In genomic region chr7:122310119-122311021, GRCh38 we compare ENCODE assay signal across 10 cellular contexts. TPM values are rescaled to one million over a fixed set of nuclear protein-coding genes. Genes with fewer than 3 reads are reported as not detected.
DNase-seq lines count a peak whose midpoint lies in the region; ATAC-seq, FAIRE-seq and TF ChIP-seq lines count a peak whose summit lies in the region.
"Had no signal": no experiment of that assay in that cellular context is flagged by ENCODE, and none has a peak within 500 bp of the region (broad histone marks: within the 10 kb centered on the region; RNA-seq: fewer than 3 reads in every experiment).

No MANE protein-coding gene starts in this region.

- H4K20me1 ChIP-seq in Karpas-422 (ENCODE audit: insufficient read depth, low read depth, low read length) = no peaks in the 10 kb centered on the region

- H3K27ac ChIP-seq in brain microvascular endothelial cell = no peak overlapping the region
- no peak overlapping the region for H3K27ac ChIP-seq in lung (ENCODE audit: low read depth in 1 of 2, low read length in 1 of 2)
- no peak overlapping the region for H3K27ac ChIP-seq in urinary bladder (ENCODE audit: low read depth)
- no peak overlapping the region for H3K27ac ChIP-seq in Karpas-422 (ENCODE audit: low read length)
- H3K27ac ChIP-seq: epithelial cell of prostate had no signal

- H3K4me3 ChIP-seq in brain microvascular endothelial cell (ENCODE audit: low read depth, low read length) = peak overlapping the region; percentile 29
- H3K4me3 ChIP-seq in lung = peak overlapping the region; percentile 15
- peak overlapping the region; percentile 37 for H3K4me3 ChIP-seq in urinary bladder (ENCODE audit: low read depth, low read length)
- H3K4me3 ChIP-seq in Karpas-422 (ENCODE audit: low read length) = no peak overlapping the region

- 2 to 4% methylated on average over 60 to 61 of the region's 61 CpGs for WGBS in lung, 2 donors
- 3% methylated on average over 61 of the region's 61 CpGs for WGBS in urinary bladder

- H3K4me1 Mint-ChIP-seq in T-helper 1 cell treated with Interleukin-12 subunit alpha and Interleukin-12 subunit beta and Interleukin-4 antibody, amounts not matched to agents 30 μg/mL and 1 μg/mL, for 36 hours (ENCODE audit: low read depth) = peaks cover 3% of the 10 kb centered on the region

- no peak overlapping the region for H3K4me2 ChIP-seq in Karpas-422 (ENCODE audit: low read depth, low read length, poor library complexity, severe bottlenecking)

- H3K36me3 Mint-ChIP-seq in T-helper 1 cell treated with Interleukin-12 subunit alpha and Interleukin-12 subunit beta and Interleukin-4 antibody, amounts not matched to agents 30 μg/mL and 1 μg/mL, for 36 hours (ENCODE audit: low read depth) = no peaks in the 10 kb centered on the region

- H3K27ac Mint-ChIP-seq in T-helper 1 cell treated with Interleukin-12 subunit alpha and Interleukin-12 subunit beta and Interleukin-4 antibody, amounts not matched to agents 30 μg/mL and 1 μg/mL, for 36 hours = peak overlapping the region; percentile 22
- H3K27ac Mint-ChIP-seq: stimulated activated naive CD8-positive, alpha-beta T cell treated with anti-CD3 and anti-CD28 coated beads, Interleukin-15, Interleukin-2, amounts not matched to agents 100 ng/mL and 50 ng/mL, for 24 hours had no signal

- no peaks in the 10 kb centered on the region for H3K9me2 ChIP-seq in Karpas-422 (replicated peaks; ENCODE audit: insufficient read depth, low read length)

- H2AFZ ChIP-seq in Karpas-422 (ENCODE audit: low read length) = no peak overlapping the region

- in situ Hi-C loops in brain microvascular endothelial cell (cut with HindIII; ENCODE audit: low pct_ligation_motif_present, low sequenced_read_pairs) = no loop called here

- H3K27me3 ChIP-seq in brain microvascular endothelial cell (replicated peaks) = peaks cover 94% of the 10 kb centered on the region
- H3K27me3 ChIP-seq in lung (ENCODE audit: control insufficient read depth, insufficient read depth) = peaks cover 22% of the 10 kb centered on the region
- no peaks in the 10 kb centered on the region for H3K27me3 ChIP-seq in Karpas-422 (ENCODE audit: low read length)

- H3K4me3 Mint-ChIP-seq in T-helper 1 cell treated with Interleukin-12 subunit alpha and Interleukin-12 subunit beta and Interleukin-4 antibody, amounts not matched to agents 30 μg/mL and 1 μg/mL, for 36 hours = no peak overlapping the region
- H3K4me3 Mint-ChIP-seq: stimulated activated naive CD8-positive, alpha-beta T cell treated with anti-CD3 and anti-CD28 coated beads, Interleukin-15, Interleukin-2, amounts not matched to agents 100 ng/mL and 50 ng/mL, for 24 hours had no signal

- H3K9me3 Mint-ChIP-seq in T-helper 1 cell treated with Interleukin-12 subunit alpha and Interleukin-12 subunit beta and Interleukin-4 antibody, amounts not matched to agents 30 μg/mL and 1 μg/mL, for 36 hours = peaks cover 4% of the 10 kb centered on the region

- H3K9ac ChIP-seq in Karpas-422 (ENCODE audit: low read length) = no peak overlapping the region

- FAIRE-seq in frontal cortex (lab: Jason Lieb, UNC) = no peak

- TF ChIP-seq CTCF in brain microvascular endothelial cell (IDR thresholded peaks at IDR 0.05; ENCODE audit: low read depth, low read length, missing control alignments) (no peak), lung (IDR thresholded peaks at IDR 0.05; ENCODE audit: control extremely low read depth, extremely low read depth) (no peak)

- no peaks in the 10 kb centered on the region for H3K79me2 ChIP-seq in Karpas-422 (ENCODE audit: low read length)

- H3K36me3 ChIP-seq in brain microvascular endothelial cell (replicated peaks) = no peaks in the 10 kb centered on the region
- H3K36me3 ChIP-seq in lung (ENCODE audit: control insufficient read depth in 2 of 2, insufficient read depth in 2 of 2, low read length in 2 of 2) = no peaks in the 10 kb centered on the region
- H3K36me3 ChIP-seq in urinary bladder (ENCODE audit: insufficient read depth) = no peaks in the 10 kb centered on the region
- H3K36me3 ChIP-seq in Karpas-422 (ENCODE audit: insufficient read depth, low read length) = no peaks in the 10 kb centered on the region

- no peak for ATAC-seq in lung (ENCODE audit: insufficient read depth, low FRiP score)

- H3K9me3 ChIP-seq in lung (ENCODE audit: control insufficient read depth in 2 of 2, insufficient read depth in 1 of 2, low read length in 1 of 2) (peaks cover 0 to 10% of the 10 kb centered on the region in 2 donors), Karpas-422 (ENCODE audit: low read length) (no peaks in the 10 kb centered on the region)

- DNase-seq in T-helper 1 cell (no peak), brain microvascular endothelial cell (no peak), lung (ENCODE audit: low spot score) (no peak), frontal cortex (ENCODE audit: low spot score in 2 of 2) (no peak), Karpas-422 (no peak), NCI-H2029 (lab: John Stamatoyannopoulos, UW) (no peak)

- H3K27me3 Mint-ChIP-seq in T-helper 1 cell treated with Interleukin-12 subunit alpha and Interleukin-12 subunit beta and Interleukin-4 antibody, amounts not matched to agents 30 μg/mL and 1 μg/mL, for 36 hours (ENCODE audit: low read depth) = peaks cover 90% of the 10 kb centered on the region

- H3K4me1 ChIP-seq in lung (ENCODE audit: control insufficient read depth in 2 of 2, insufficient read depth in 2 of 2, low read length in 2 of 2) (peaks cover 4 to 15% of the 10 kb centered on the region in 2 donors), urinary bladder (ENCODE audit: insufficient read depth) (peaks cover 6% of the 10 kb centered on the region), Karpas-422 (ENCODE audit: low read length) (no peaks in the 10 kb centered on the region)

RNA-seq across cellular contexts. Expression of gene FEZF1, which starts 5.8 kb away (rescaled TPM):
- total RNA-seq in lung = under 1 TPM in 1 of 2 donors, not detected in 1; 0.18 TPM
- polyA plus RNA-seq in lung = under 1 TPM in 1 of 2 donors, not detected in 1; 0.04 TPM
- not detected for total RNA-seq in urinary bladder
- not detected for polyA plus RNA-seq in urinary bladder
- not detected for total RNA-seq in frontal cortex
- total RNA-seq in Karpas-422 (2014; rRNA removed; shearing (Covaris generic); ENCODE audit: low replicate concordance) = not detected in 2 replicates
